Comparison of ENCODE assay signal across 19 cellular contexts in genomic region chr1:214400136-214400535, GRCh38.
DNase-seq lines count a peak whose midpoint lies in the region; ATAC-seq and TF ChIP-seq lines count a peak whose summit lies in the region.
"Had no signal": no experiment of that assay in that cellular context is flagged by ENCODE, and none has a peak within 500 bp of the region (broad histone marks: within the 10 kb centered on the region; RNA-seq: fewer than 3 reads in every experiment).

No MANE protein-coding gene starts in this region.

- ATAC-seq in activated naive CD8-positive, alpha-beta T cell treated with anti-CD3 and anti-CD28 coated beads, Interleukin-2, amount 10 ng/mL, durations not matched to agents 7 days and 5 days (ENCODE audit: low read depth): no peak
- no peak for ATAC-seq in activated naive CD8-positive, alpha-beta T cell treated with anti-CD3 and anti-CD28 coated beads, Interleukin-2, amount 50 U/mL, for 24 hours
- ATAC-seq in GM19395 (IDR thresholded peaks at IDR 0.05; ENCODE audit: unreplicated experiment): no peak

- peaks cover 14% of the 10 kb centered on the region for H3K9me3 Mint-ChIP-seq in activated naive CD8-positive, alpha-beta T cell treated with anti-CD3 and anti-CD28 coated beads, Interleukin-2, amount 10 ng/mL, durations not matched to agents 7 days and 5 days
- peaks cover 4% of the 10 kb centered on the region for H3K9me3 Mint-ChIP-seq in activated naive CD8-positive, alpha-beta T cell treated with anti-CD3 and anti-CD28 coated beads, Interleukin-2, amount 50 U/mL, for 24 hours
- H3K9me3 Mint-ChIP-seq in activated T-helper 2 cell treated with anti-CD3 and anti-CD28 coated beads, Interferon-gamma antibody, Interleukin-2, Interleukin-4, amounts not matched to agents 10 μg/mL and 5 μg/mL and 100 μg/mL, durations not matched to agents 14 hours and 24 hours and 36 hours: peaks cover 21% of the 10 kb centered on the region
- H3K9me3 Mint-ChIP-seq in type B pancreatic cell: peaks cover 4% of the 10 kb centered on the region
- H3K9me3 Mint-ChIP-seq: CD8-positive, alpha-beta memory T cell had no signal

- no peak overlapping the region for H3K4me3 Mint-ChIP-seq in activated naive CD8-positive, alpha-beta T cell treated with anti-CD3 and anti-CD28 coated beads, Interleukin-2, amount 10 ng/mL, durations not matched to agents 7 days and 5 days
- H3K4me3 Mint-ChIP-seq in activated naive CD8-positive, alpha-beta T cell treated with anti-CD3 and anti-CD28 coated beads, Interleukin-2, amount 50 U/mL, for 24 hours: no peak overlapping the region
- no peak overlapping the region for H3K4me3 Mint-ChIP-seq in activated T-helper 2 cell treated with anti-CD3 and anti-CD28 coated beads, Interferon-gamma antibody, Interleukin-2, Interleukin-4, amounts not matched to agents 10 μg/mL and 5 μg/mL and 100 μg/mL, durations not matched to agents 14 hours and 24 hours and 36 hours (ENCODE audit: low read depth)
- no peak overlapping the region for H3K4me3 Mint-ChIP-seq in type B pancreatic cell
- H3K4me3 Mint-ChIP-seq: CD8-positive, alpha-beta memory T cell had no signal

- H3K27ac Mint-ChIP-seq in activated naive CD8-positive, alpha-beta T cell treated with anti-CD3 and anti-CD28 coated beads, Interleukin-2, amount 10 ng/mL, durations not matched to agents 7 days and 5 days: peak overlapping the region; percentile 21
- no peak overlapping the region for H3K27ac Mint-ChIP-seq in activated naive CD8-positive, alpha-beta T cell treated with anti-CD3 and anti-CD28 coated beads, Interleukin-2, amount 50 U/mL, for 24 hours
- H3K27ac Mint-ChIP-seq in activated T-helper 2 cell treated with anti-CD3 and anti-CD28 coated beads, Interferon-gamma antibody, Interleukin-2, Interleukin-4, amounts not matched to agents 10 μg/mL and 5 μg/mL and 100 μg/mL, durations not matched to agents 14 hours and 24 hours and 36 hours: peak overlapping the region; percentile 48
- H3K27ac Mint-ChIP-seq in type B pancreatic cell: no peak overlapping the region
- H3K27ac Mint-ChIP-seq: CD8-positive, alpha-beta memory T cell had no signal

- no peaks in the 10 kb centered on the region for H3K27me3 Mint-ChIP-seq in activated naive CD8-positive, alpha-beta T cell treated with anti-CD3 and anti-CD28 coated beads, Interleukin-2, amount 10 ng/mL, durations not matched to agents 7 days and 5 days
- no peaks in the 10 kb centered on the region for H3K27me3 Mint-ChIP-seq in activated naive CD8-positive, alpha-beta T cell treated with anti-CD3 and anti-CD28 coated beads, Interleukin-2, amount 50 U/mL, for 24 hours
- H3K27me3 Mint-ChIP-seq in activated T-helper 2 cell treated with anti-CD3 and anti-CD28 coated beads, Interferon-gamma antibody, Interleukin-2, Interleukin-4, amounts not matched to agents 10 μg/mL and 5 μg/mL and 100 μg/mL, durations not matched to agents 14 hours and 24 hours and 36 hours (ENCODE audit: low read depth): no peaks in the 10 kb centered on the region
- H3K27me3 Mint-ChIP-seq in type B pancreatic cell: no peaks in the 10 kb centered on the region

- no peak for DNase-seq in activated naive CD8-positive, alpha-beta T cell treated with anti-CD3 and anti-CD28 coated beads, Interleukin-2, amount 10 ng/mL, durations not matched to agents 7 days and 5 days
- no peak for DNase-seq in activated naive CD8-positive, alpha-beta T cell treated with anti-CD3 and anti-CD28 coated beads, Interleukin-2, amount 50 U/mL, for 24 hours
- no peak for DNase-seq in activated T-helper 2 cell treated with anti-CD3 and anti-CD28 coated beads, Interferon-gamma antibody, Interleukin-2, Interleukin-4, amounts not matched to agents 10 μg/mL and 5 μg/mL and 100 μg/mL, durations not matched to agents 14 hours and 24 hours and 36 hours (ENCODE audit: low spot score)
- DNase-seq in glomerular visceral epithelial cell (ENCODE audit: extremely low spot score) (peak; percentile 95), renal cortical epithelial cell (ENCODE audit: low read depth) (peak; percentile 39), type B pancreatic cell (ENCODE audit: extremely low spot score, unreplicated experiment) (no peak), NCI-H345 treated with DMSO at 0.1 percent for 48 hours (lab: John Stamatoyannopoulos, UW; ENCODE audit: unreplicated experiment) (no peak)
- DNase-seq: CD8-positive, alpha-beta memory T cell; DMS79 treated with DMSO at 0.1 percent for 48 hours; GF-D8; H7; Karpas-422; MM.1S; NCI-H1092 treated with DMSO at 0.1 percent for 48 hours; NCI-H1694 treated with DMSO at 0.1 percent for 48 hours; NCI-H446; NCI-H69; OCI-M1 had no signal

- intact Hi-C loops in activated T-helper 2 cell treated with anti-CD3 and anti-CD28 coated beads, Interferon-gamma antibody, Interleukin-2, Interleukin-4, amounts not matched to agents 10 μg/mL and 5 μg/mL and 100 μg/mL, durations not matched to agents 14 hours and 24 hours and 36 hours (cut with micrococcal nuclease): no loop called here

- peaks cover 24% of the 10 kb centered on the region for H3K36me3 Mint-ChIP-seq in activated naive CD8-positive, alpha-beta T cell treated with anti-CD3 and anti-CD28 coated beads, Interleukin-2, amount 10 ng/mL, durations not matched to agents 7 days and 5 days
- H3K36me3 Mint-ChIP-seq in activated naive CD8-positive, alpha-beta T cell treated with anti-CD3 and anti-CD28 coated beads, Interleukin-2, amount 50 U/mL, for 24 hours (ENCODE audit: low read depth): no peaks in the 10 kb centered on the region
- peaks cover 84% of the 10 kb centered on the region for H3K36me3 Mint-ChIP-seq in activated T-helper 2 cell treated with anti-CD3 and anti-CD28 coated beads, Interferon-gamma antibody, Interleukin-2, Interleukin-4, amounts not matched to agents 10 μg/mL and 5 μg/mL and 100 μg/mL, durations not matched to agents 14 hours and 24 hours and 36 hours (ENCODE audit: low read depth)
- H3K36me3 Mint-ChIP-seq in type B pancreatic cell: peaks cover 51% of the 10 kb centered on the region
- H3K36me3 Mint-ChIP-seq: CD8-positive, alpha-beta memory T cell had no signal

- POLR2A ChIA-PET in activated naive CD8-positive, alpha-beta T cell treated with anti-CD3 and anti-CD28 coated beads, Interleukin-2, amount 10 ng/mL, durations not matched to agents 7 days and 5 days (lab: Charles Lee): interaction anchor here (2.1 kb wide), 1 partner anchor 28 kb away, joined by 7 read pairs; no protein-coding TSS in a partner anchor

- peaks cover 39% of the 10 kb centered on the region for H3K4me1 Mint-ChIP-seq in activated naive CD8-positive, alpha-beta T cell treated with anti-CD3 and anti-CD28 coated beads, Interleukin-2, amount 10 ng/mL, durations not matched to agents 7 days and 5 days
- peaks cover 39% of the 10 kb centered on the region for H3K4me1 Mint-ChIP-seq in activated naive CD8-positive, alpha-beta T cell treated with anti-CD3 and anti-CD28 coated beads, Interleukin-2, amount 50 U/mL, for 24 hours
- H3K4me1 Mint-ChIP-seq in activated T-helper 2 cell treated with anti-CD3 and anti-CD28 coated beads, Interferon-gamma antibody, Interleukin-2, Interleukin-4, amounts not matched to agents 10 μg/mL and 5 μg/mL and 100 μg/mL, durations not matched to agents 14 hours and 24 hours and 36 hours (ENCODE audit: low read depth): peaks cover 65% of the 10 kb centered on the region
- peaks cover 12% of the 10 kb centered on the region for H3K4me1 Mint-ChIP-seq in type B pancreatic cell (ENCODE audit: unreplicated experiment)

- TF ChIP-seq CTCF in type B pancreatic cell (conservative IDR thresholded peaks at IDR 0.05): no peak

Comparison
In these comparisons a context has a peak if more than half of its experiments do, and no peak if none do; other contexts are left out.
1. H3K27ac Mint-ChIP-seq: peak in activated naive CD8-positive, alpha-beta T cell treated with anti-CD3 and anti-CD28 coated beads, Interleukin-2, amount 10 ng/mL, durations not matched to agents 7 days and 5 days (single experiment) and activated T-helper 2 cell treated with anti-CD3 and anti-CD28 coated beads, Interferon-gamma antibody, Interleukin-2, Interleukin-4, amounts not matched to agents 10 μg/mL and 5 μg/mL and 100 μg/mL, durations not matched to agents 14 hours and 24 hours and 36 hours (single experiment); none in activated naive CD8-positive, alpha-beta T cell treated with anti-CD3 and anti-CD28 coated beads, Interleukin-2, amount 50 U/mL, for 24 hours (single experiment) and type B pancreatic cell (single experiment).
2. DNase-seq: peak in glomerular visceral epithelial cell (single experiment) and renal cortical epithelial cell (single experiment); none in activated naive CD8-positive, alpha-beta T cell treated with anti-CD3 and anti-CD28 coated beads, Interleukin-2, amount 10 ng/mL, durations not matched to agents 7 days and 5 days (single experiment), activated naive CD8-positive, alpha-beta T cell treated with anti-CD3 and anti-CD28 coated beads, Interleukin-2, amount 50 U/mL, for 24 hours (single experiment), activated T-helper 2 cell treated with anti-CD3 and anti-CD28 coated beads, Interferon-gamma antibody, Interleukin-2, Interleukin-4, amounts not matched to agents 10 μg/mL and 5 μg/mL and 100 μg/mL, durations not matched to agents 14 hours and 24 hours and 36 hours (single experiment), type B pancreatic cell (single experiment) and NCI-H345 treated with DMSO at 0.1 percent for 48 hours (single experiment).